1 cellular context compared by ENCODE assay signal in the genomic region with DNA sequence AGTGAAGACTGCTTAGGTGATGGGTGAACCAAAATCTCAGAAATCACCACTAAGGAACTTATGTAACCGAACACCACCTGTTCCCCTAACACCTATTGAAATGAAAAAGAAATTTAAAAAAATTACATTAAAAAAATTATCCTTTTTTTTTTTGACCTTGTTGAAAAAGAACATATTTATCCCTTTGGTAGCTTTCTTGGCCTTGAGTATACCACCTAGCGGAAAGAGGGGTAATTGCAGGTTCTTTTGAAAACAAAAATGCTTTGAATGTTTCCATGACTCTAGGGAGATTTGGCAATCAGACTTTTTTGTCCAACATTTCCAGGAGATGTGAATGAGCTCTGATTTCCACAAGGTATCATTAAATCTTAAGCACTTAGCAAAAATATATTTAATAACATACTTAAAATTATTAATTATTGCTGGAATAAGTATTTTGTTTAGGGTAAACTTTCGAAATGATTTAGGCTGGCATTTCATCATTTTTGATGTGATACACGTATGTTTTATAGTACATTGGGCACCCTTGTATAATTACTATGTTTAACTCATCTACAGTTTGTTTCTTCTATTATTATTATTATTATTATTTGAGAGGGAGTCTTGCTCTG.
A peak's percentile ranks its signal among the peaks of the same experiment; 100 is the strongest.
TF ChIP-seq lines count a peak whose summit lies in the region.

No MANE protein-coding gene starts in this region.

TF ChIP-seq in H1, 55 proteins besides CTCF, POLR2A, EP300 and RAD21 (continued from another document):
- TF ChIP-seq, protein P1, sequence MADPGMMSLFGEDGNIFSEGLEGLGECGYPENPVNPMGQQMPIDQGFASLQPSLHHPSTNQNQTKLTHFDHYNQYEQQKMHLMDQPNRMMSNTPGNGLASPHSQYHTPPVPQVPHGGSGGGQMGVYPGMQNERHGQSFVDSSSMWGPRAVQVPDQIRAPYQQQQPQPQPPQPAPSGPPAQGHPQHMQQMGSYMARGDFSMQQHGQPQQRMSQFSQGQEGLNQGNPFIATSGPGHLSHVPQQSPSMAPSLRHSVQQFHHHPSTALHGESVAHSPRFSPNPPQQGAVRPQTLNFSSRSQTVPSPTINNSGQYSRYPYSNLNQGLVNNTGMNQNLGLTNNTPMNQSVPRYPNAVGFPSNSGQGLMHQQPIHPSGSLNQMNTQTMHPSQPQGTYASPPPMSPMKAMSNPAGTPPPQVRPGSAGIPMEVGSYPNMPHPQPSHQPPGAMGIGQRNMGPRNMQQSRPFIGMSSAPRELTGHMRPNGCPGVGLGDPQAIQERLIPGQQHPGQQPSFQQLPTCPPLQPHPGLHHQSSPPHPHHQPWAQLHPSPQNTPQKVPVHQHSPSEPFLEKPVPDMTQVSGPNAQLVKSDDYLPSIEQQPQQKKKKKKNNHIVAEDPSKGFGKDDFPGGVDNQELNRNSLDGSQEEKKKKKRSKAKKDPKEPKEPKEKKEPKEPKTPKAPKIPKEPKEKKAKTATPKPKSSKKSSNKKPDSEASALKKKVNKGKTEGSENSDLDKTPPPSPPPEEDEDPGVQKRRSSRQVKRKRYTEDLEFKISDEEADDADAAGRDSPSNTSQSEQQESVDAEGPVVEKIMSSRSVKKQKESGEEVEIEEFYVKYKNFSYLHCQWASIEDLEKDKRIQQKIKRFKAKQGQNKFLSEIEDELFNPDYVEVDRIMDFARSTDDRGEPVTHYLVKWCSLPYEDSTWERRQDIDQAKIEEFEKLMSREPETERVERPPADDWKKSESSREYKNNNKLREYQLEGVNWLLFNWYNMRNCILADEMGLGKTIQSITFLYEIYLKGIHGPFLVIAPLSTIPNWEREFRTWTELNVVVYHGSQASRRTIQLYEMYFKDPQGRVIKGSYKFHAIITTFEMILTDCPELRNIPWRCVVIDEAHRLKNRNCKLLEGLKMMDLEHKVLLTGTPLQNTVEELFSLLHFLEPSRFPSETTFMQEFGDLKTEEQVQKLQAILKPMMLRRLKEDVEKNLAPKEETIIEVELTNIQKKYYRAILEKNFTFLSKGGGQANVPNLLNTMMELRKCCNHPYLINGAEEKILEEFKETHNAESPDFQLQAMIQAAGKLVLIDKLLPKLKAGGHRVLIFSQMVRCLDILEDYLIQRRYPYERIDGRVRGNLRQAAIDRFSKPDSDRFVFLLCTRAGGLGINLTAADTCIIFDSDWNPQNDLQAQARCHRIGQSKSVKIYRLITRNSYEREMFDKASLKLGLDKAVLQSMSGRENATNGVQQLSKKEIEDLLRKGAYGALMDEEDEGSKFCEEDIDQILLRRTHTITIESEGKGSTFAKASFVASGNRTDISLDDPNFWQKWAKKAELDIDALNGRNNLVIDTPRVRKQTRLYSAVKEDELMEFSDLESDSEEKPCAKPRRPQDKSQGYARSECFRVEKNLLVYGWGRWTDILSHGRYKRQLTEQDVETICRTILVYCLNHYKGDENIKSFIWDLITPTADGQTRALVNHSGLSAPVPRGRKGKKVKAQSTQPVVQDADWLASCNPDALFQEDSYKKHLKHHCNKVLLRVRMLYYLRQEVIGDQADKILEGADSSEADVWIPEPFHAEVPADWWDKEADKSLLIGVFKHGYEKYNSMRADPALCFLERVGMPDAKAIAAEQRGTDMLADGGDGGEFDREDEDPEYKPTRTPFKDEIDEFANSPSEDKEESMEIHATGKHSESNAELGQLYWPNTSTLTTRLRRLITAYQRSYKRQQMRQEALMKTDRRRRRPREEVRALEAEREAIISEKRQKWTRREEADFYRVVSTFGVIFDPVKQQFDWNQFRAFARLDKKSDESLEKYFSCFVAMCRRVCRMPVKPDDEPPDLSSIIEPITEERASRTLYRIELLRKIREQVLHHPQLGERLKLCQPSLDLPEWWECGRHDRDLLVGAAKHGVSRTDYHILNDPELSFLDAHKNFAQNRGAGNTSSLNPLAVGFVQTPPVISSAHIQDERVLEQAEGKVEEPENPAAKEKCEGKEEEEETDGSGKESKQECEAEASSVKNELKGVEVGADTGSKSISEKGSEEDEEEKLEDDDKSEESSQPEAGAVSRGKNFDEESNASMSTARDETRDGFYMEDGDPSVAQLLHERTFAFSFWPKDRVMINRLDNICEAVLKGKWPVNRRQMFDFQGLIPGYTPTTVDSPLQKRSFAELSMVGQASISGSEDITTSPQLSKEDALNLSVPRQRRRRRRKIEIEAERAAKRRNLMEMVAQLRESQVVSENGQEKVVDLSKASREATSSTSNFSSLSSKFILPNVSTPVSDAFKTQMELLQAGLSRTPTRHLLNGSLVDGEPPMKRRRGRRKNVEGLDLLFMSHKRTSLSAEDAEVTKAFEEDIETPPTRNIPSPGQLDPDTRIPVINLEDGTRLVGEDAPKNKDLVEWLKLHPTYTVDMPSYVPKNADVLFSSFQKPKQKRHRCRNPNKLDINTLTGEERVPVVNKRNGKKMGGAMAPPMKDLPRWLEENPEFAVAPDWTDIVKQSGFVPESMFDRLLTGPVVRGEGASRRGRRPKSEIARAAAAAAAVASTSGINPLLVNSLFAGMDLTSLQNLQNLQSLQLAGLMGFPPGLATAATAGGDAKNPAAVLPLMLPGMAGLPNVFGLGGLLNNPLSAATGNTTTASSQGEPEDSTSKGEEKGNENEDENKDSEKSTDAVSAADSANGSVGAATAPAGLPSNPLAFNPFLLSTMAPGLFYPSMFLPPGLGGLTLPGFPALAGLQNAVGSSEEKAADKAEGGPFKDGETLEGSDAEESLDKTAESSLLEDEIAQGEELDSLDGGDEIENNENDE (IDR thresholded peaks at IDR 0.05; ENCODE audit: insufficient replicate concordance, low read length) = no peak
- TF ChIP-seq GTF2F1 (IDR thresholded peaks at IDR 0.05; ENCODE audit: borderline replicate concordance, low read depth, low read length) (no peak), CEBPB (IDR thresholded peaks at IDR 0.05; ENCODE audit: low read depth, low read length) (peak; percentile 31)
TF ChIP-seq in H1: peak in this region for 1.
